1 cellular context compared by ENCODE assay signal in the genomic region with DNA sequence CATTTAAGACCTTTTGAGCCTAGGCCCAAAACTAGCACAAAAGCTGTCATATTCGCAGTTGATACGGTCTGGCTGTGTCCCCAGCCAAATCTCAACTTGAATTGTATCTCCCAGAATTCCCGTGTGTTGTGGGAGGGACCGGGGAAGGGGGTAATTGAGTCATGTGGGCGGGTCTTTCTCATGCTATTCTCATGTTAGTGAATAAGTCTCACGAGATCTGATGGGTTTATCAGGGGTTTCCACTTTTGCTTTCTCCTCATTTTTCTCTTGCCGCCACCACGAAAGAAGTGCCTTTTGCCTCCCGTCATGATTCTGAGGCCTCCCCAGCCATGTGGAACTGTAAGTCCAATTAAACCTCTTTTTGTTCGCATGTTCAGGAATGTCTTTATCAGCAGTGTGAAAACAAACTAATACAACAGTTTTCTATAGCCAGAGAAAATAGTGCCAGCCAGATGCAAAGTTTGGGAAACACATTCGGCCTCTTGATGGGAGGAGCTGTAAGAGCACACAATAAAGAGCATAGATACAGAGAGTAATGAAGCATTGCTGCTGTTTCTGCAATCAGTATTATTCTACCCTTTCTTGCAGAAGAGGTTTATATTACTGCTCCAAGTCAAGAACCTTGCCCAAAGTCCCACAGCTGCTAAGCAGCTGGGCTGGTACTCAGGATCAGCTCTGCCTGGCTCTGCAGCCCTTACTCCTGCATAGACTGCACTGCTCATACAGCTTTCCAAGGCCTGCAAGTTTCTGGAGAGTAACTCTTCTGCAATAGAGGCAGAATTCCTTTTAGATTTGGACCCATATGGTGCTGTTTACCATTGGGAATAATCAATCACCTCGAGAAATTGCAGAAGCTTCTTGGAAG.
TF ChIP-seq lines count a peak whose summit lies in the region.

No MANE protein-coding gene starts in this region.

TF ChIP-seq in K562, 482 proteins besides CTCF, POLR2A, EP300 and RAD21 (continued from another document and continues in another):
- TF ChIP-seq MYBL2 (IDR thresholded peaks at IDR 0.05; ENCODE audit: low read depth) (no peak), MYBL2 (CRISPR knock-in tag; IDR thresholded peaks at IDR 0.05; ENCODE audit: borderline replicate concordance) (no peak), KHSRP (IDR thresholded peaks at IDR 0.05) (no peak), GABPA (tag; conservative IDR thresholded peaks at IDR 0.05; ENCODE audit: low read depth) (no peak), ZNF780A (CRISPR knock-in tag; IDR thresholded peaks at IDR 0.05) (no peak), MIER1 (IDR thresholded peaks at IDR 0.05; ENCODE audit: low read depth) (no peak), STAT5A (IDR thresholded peaks at IDR 0.05; ENCODE audit: borderline replicate concordance, low read length) (no peak), SIN3A (IDR thresholded peaks at IDR 0.05; ENCODE audit: borderline replicate concordance in 2 of 2, control insufficient read depth in 1 of 2, low read depth in 2 of 2, low read length in 2 of 2) (peak in 1 of 2 experiments; percentile 18; a peak in 2 of 4 replicates), ARID1B (IDR thresholded peaks at IDR 0.05) (0 out of 2 replicates have a peak, but pooled peaks have one; percentile 16), JUN (IDR thresholded peaks at IDR 0.05; ENCODE audit: borderline replicate concordance, low read depth, low read length) (no peak), JUN (CRISPR knock-in tag; IDR thresholded peaks at IDR 0.05; ENCODE audit: borderline replicate concordance) (no peak), TAF1 (IDR thresholded peaks at IDR 0.05; ENCODE audit: control insufficient read depth, extremely low read depth, insufficient read depth, low read length, severe bottlenecking) (peak; percentile 71), ZNF146 (CRISPR knock-in tag; IDR thresholded peaks at IDR 0.05; ENCODE audit: unreplicated experiment) (no peak), SRSF7 (optimal IDR thresholded peaks at IDR 0.05; ENCODE audit: low read depth, low read length) (no peak), ZNF699 (CRISPR knock-in tag; IDR thresholded peaks at IDR 0.05; ENCODE audit: insufficient replicate concordance) (no peak), POLR2AphosphoS2 (IDR thresholded peaks at IDR 0.05; ENCODE audit: low read length) (no peak), TAL1 (IDR thresholded peaks at IDR 0.05) (no peak), CBX1 (IDR thresholded peaks at IDR 0.05; ENCODE audit: low read depth) (no peak), ZNF274 (IDR thresholded peaks at IDR 0.05; ENCODE audit: borderline replicate concordance, low read depth, low read length) (no peak), PHF8 (IDR thresholded peaks at IDR 0.05; ENCODE audit: borderline replicate concordance, low read length) (peak; percentile 68; the same call in 1 of the 2 replicates), SNIP1 (IDR thresholded peaks at IDR 0.05; ENCODE audit: low read depth) (no peak), HNRNPL (IDR thresholded peaks at IDR 0.05; ENCODE audit: low read depth, low read length) (no peak), TCF7L2 (IDR thresholded peaks at IDR 0.05; ENCODE audit: low read depth, low read length) (no peak), MYC (IDR thresholded peaks at IDR 0.05; ENCODE audit: low read depth, low read length) (peak; percentile 80), MYC (CRISPR knock-in tag; IDR thresholded peaks at IDR 0.05; ENCODE audit: borderline replicate concordance, low read depth) (no peak)
- TF ChIP-seq, protein P1, sequence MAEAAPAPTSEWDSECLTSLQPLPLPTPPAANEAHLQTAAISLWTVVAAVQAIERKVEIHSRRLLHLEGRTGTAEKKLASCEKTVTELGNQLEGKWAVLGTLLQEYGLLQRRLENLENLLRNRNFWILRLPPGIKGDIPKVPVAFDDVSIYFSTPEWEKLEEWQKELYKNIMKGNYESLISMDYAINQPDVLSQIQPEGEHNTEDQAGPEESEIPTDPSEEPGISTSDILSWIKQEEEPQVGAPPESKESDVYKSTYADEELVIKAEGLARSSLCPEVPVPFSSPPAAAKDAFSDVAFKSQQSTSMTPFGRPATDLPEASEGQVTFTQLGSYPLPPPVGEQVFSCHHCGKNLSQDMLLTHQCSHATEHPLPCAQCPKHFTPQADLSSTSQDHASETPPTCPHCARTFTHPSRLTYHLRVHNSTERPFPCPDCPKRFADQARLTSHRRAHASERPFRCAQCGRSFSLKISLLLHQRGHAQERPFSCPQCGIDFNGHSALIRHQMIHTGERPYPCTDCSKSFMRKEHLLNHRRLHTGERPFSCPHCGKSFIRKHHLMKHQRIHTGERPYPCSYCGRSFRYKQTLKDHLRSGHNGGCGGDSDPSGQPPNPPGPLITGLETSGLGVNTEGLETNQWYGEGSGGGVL (CRISPR knock-in tag; IDR thresholded peaks at IDR 0.05), result no peak
- TF ChIP-seq, protein P2, sequence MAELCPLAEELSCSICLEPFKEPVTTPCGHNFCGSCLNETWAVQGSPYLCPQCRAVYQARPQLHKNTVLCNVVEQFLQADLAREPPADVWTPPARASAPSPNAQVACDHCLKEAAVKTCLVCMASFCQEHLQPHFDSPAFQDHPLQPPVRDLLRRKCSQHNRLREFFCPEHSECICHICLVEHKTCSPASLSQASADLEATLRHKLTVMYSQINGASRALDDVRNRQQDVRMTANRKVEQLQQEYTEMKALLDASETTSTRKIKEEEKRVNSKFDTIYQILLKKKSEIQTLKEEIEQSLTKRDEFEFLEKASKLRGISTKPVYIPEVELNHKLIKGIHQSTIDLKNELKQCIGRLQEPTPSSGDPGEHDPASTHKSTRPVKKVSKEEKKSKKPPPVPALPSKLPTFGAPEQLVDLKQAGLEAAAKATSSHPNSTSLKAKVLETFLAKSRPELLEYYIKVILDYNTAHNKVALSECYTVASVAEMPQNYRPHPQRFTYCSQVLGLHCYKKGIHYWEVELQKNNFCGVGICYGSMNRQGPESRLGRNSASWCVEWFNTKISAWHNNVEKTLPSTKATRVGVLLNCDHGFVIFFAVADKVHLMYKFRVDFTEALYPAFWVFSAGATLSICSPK (IDR thresholded peaks at IDR 0.05; ENCODE audit: borderline replicate concordance), result no peak
- TF ChIP-seq, protein P3, sequence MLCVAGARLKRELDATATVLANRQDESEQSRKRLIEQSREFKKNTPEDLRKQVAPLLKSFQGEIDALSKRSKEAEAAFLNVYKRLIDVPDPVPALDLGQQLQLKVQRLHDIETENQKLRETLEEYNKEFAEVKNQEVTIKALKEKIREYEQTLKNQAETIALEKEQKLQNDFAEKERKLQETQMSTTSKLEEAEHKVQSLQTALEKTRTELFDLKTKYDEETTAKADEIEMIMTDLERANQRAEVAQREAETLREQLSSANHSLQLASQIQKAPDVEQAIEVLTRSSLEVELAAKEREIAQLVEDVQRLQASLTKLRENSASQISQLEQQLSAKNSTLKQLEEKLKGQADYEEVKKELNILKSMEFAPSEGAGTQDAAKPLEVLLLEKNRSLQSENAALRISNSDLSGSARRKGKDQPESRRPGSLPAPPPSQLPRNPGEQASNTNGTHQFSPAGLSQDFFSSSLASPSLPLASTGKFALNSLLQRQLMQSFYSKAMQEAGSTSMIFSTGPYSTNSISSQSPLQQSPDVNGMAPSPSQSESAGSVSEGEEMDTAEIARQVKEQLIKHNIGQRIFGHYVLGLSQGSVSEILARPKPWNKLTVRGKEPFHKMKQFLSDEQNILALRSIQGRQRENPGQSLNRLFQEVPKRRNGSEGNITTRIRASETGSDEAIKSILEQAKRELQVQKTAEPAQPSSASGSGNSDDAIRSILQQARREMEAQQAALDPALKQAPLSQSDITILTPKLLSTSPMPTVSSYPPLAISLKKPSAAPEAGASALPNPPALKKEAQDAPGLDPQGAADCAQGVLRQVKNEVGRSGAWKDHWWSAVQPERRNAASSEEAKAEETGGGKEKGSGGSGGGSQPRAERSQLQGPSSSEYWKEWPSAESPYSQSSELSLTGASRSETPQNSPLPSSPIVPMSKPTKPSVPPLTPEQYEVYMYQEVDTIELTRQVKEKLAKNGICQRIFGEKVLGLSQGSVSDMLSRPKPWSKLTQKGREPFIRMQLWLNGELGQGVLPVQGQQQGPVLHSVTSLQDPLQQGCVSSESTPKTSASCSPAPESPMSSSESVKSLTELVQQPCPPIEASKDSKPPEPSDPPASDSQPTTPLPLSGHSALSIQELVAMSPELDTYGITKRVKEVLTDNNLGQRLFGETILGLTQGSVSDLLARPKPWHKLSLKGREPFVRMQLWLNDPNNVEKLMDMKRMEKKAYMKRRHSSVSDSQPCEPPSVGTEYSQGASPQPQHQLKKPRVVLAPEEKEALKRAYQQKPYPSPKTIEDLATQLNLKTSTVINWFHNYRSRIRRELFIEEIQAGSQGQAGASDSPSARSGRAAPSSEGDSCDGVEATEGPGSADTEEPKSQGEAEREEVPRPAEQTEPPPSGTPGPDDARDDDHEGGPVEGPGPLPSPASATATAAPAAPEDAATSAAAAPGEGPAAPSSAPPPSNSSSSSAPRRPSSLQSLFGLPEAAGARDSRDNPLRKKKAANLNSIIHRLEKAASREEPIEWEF (CRISPR knock-in tag; IDR thresholded peaks at IDR 0.05), result no peak
- TF ChIP-seq, protein P4, sequence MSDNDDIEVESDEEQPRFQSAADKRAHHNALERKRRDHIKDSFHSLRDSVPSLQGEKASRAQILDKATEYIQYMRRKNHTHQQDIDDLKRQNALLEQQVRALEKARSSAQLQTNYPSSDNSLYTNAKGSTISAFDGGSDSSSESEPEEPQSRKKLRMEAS (CRISPR knock-in tag; IDR thresholded peaks at IDR 0.05), result no peak
- TF ChIP-seq, protein P5, sequence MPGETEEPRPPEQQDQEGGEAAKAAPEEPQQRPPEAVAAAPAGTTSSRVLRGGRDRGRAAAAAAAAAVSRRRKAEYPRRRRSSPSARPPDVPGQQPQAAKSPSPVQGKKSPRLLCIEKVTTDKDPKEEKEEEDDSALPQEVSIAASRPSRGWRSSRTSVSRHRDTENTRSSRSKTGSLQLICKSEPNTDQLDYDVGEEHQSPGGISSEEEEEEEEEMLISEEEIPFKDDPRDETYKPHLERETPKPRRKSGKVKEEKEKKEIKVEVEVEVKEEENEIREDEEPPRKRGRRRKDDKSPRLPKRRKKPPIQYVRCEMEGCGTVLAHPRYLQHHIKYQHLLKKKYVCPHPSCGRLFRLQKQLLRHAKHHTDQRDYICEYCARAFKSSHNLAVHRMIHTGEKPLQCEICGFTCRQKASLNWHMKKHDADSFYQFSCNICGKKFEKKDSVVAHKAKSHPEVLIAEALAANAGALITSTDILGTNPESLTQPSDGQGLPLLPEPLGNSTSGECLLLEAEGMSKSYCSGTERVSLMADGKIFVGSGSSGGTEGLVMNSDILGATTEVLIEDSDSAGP (CRISPR knock-in tag; IDR thresholded peaks at IDR 0.05), result no peak
- TF ChIP-seq, protein P6, sequence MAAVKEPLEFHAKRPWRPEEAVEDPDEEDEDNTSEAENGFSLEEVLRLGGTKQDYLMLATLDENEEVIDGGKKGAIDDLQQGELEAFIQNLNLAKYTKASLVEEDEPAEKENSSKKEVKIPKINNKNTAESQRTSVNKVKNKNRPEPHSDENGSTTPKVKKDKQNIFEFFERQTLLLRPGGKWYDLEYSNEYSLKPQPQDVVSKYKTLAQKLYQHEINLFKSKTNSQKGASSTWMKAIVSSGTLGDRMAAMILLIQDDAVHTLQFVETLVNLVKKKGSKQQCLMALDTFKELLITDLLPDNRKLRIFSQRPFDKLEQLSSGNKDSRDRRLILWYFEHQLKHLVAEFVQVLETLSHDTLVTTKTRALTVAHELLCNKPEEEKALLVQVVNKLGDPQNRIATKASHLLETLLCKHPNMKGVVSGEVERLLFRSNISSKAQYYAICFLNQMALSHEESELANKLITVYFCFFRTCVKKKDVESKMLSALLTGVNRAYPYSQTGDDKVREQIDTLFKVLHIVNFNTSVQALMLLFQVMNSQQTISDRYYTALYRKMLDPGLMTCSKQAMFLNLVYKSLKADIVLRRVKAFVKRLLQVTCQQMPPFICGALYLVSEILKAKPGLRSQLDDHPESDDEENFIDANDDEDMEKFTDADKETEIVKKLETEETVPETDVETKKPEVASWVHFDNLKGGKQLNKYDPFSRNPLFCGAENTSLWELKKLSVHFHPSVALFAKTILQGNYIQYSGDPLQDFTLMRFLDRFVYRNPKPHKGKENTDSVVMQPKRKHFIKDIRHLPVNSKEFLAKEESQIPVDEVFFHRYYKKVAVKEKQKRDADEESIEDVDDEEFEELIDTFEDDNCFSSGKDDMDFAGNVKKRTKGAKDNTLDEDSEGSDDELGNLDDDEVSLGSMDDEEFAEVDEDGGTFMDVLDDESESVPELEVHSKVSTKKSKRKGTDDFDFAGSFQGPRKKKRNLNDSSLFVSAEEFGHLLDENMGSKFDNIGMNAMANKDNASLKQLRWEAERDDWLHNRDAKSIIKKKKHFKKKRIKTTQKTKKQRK (IDR thresholded peaks at IDR 0.05; ENCODE audit: borderline replicate concordance, low read depth, low read length), result no peak
- TF ChIP-seq, protein P7, sequence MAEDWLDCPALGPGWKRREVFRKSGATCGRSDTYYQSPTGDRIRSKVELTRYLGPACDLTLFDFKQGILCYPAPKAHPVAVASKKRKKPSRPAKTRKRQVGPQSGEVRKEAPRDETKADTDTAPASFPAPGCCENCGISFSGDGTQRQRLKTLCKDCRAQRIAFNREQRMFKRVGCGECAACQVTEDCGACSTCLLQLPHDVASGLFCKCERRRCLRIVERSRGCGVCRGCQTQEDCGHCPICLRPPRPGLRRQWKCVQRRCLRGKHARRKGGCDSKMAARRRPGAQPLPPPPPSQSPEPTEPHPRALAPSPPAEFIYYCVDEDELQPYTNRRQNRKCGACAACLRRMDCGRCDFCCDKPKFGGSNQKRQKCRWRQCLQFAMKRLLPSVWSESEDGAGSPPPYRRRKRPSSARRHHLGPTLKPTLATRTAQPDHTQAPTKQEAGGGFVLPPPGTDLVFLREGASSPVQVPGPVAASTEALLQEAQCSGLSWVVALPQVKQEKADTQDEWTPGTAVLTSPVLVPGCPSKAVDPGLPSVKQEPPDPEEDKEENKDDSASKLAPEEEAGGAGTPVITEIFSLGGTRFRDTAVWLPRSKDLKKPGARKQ (CRISPR knock-in tag; IDR thresholded peaks at IDR 0.05), result no peak
- TF ChIP-seq, protein P8, sequence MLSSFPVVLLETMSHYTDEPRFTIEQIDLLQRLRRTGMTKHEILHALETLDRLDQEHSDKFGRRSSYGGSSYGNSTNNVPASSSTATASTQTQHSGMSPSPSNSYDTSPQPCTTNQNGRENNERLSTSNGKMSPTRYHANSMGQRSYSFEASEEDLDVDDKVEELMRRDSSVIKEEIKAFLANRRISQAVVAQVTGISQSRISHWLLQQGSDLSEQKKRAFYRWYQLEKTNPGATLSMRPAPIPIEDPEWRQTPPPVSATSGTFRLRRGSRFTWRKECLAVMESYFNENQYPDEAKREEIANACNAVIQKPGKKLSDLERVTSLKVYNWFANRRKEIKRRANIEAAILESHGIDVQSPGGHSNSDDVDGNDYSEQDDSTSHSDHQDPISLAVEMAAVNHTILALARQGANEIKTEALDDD (IDR thresholded peaks at IDR 0.05), result no peak
- TF ChIP-seq, protein P9, sequence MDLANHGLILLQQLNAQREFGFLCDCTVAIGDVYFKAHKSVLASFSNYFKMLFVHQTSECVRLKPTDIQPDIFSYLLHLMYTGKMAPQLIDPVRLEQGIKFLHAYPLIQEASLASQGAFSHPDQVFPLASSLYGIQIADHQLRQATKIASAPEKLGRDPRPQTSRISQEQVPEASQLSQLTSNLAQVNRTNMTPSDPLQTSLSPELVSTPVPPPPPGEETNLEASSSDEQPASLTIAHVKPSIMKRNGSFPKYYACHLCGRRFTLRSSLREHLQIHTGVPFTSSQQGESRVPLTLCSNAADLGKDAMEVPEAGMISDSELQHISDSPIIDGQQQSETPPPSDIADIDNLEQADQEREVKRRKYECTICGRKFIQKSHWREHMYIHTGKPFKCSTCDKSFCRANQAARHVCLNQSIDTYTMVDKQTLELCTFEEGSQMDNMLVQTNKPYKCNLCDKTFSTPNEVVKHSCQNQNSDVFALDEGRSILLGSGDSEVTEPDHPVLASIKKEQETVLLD (IDR thresholded peaks at IDR 0.05), result no peak
